In genomic region chr17:74987909-74988711, GRCh38 we compare ENCODE assay signal across 9 cellular contexts. TPM values are rescaled to one million over a fixed set of nuclear protein-coding genes. Genes with fewer than 3 reads are reported as not detected.
DNase-seq lines count a peak whose midpoint lies in the region; ATAC-seq, FAIRE-seq and TF ChIP-seq lines count a peak whose summit lies in the region.
"Had no signal": no experiment of that assay in that cellular context is flagged by ENCODE, and none has a peak within 500 bp of the region (broad histone marks: within the 10 kb centered on the region; RNA-seq: fewer than 3 reads in every experiment).

No MANE protein-coding gene starts in this region.

- H3K4me3 ChIP-seq in AG10803 (ENCODE audit: low read length) = peak overlapping the region; percentile 91
- peak overlapping the region; percentile 74 to 80 for H3K4me3 ChIP-seq in kidney (ENCODE audit: low read length in 2 of 2)
- peak overlapping the region; percentile 97 for H3K4me3 ChIP-seq in skeletal muscle satellite cell (ENCODE audit: low read length)

- H3K4me3 Mint-ChIP-seq in chondrocyte (ENCODE audit: unreplicated experiment) = peak overlapping the region; percentile 86

- intact Hi-C loops in kidney (cut with DNase I) = no loop called here

- H3K36me3 ChIP-seq in kidney (ENCODE audit: control insufficient read depth in 1 of 2, insufficient read depth in 2 of 2, low read length in 2 of 2) = no peaks in the 10 kb centered on the region
- H3K36me3 ChIP-seq in skeletal muscle satellite cell (ENCODE audit: insufficient read depth, low read length) = no peaks in the 10 kb centered on the region

- H3K27me3 Mint-ChIP-seq in chondrocyte (ENCODE audit: low read depth) = no peaks in the 10 kb centered on the region

- peaks cover 20 to 28% of the 10 kb centered on the region in 2 donors for H3K4me1 ChIP-seq in kidney (ENCODE audit: control insufficient read depth in 1 of 2, insufficient read depth in 1 of 2, low read depth in 1 of 2, low read length in 2 of 2)
- peaks cover 21% of the 10 kb centered on the region for H3K4me1 ChIP-seq in skeletal muscle satellite cell (ENCODE audit: control insufficient read depth, insufficient read depth, low read length)

- peak; percentile 29 for TF ChIP-seq CTCF in AG10803 (conservative IDR thresholded peaks at IDR 0.05; ENCODE audit: low read length)
- TF ChIP-seq CTCF in chondrocyte (IDR thresholded peaks at IDR 0.05) = peak; percentile 73
- TF ChIP-seq CTCF in kidney (IDR thresholded peaks at IDR 0.05; ENCODE audit: borderline replicate concordance, extremely low read depth, insufficient read depth) = peak; percentile 3

- no peaks in the 10 kb centered on the region for H3K27me3 ChIP-seq in skeletal muscle satellite cell (ENCODE audit: control insufficient read depth, insufficient read depth, low read length)

- peaks cover 5% of the 10 kb centered on the region for H3K36me3 Mint-ChIP-seq in chondrocyte (ENCODE audit: low read depth)

- H3K9me3 ChIP-seq in kidney (ENCODE audit: control insufficient read depth in 1 of 2, low read length in 2 of 2) (no peaks in the 10 kb centered on the region), skeletal muscle satellite cell (replicated peaks; ENCODE audit: low read length) (no peaks in the 10 kb centered on the region)

- peak overlapping the region; percentile 86 for H3K4me2 ChIP-seq in skeletal muscle satellite cell (ENCODE audit: low read length)

- H3K27ac ChIP-seq in kidney (ENCODE audit: low read depth in 2 of 2, low read length in 2 of 2) = peak overlapping the region; percentile 95 to 96

- peak; percentile 78 for DNase-seq in AG10803 (ENCODE audit: low read depth)
- DNase-seq in SK-MEL-5 (ENCODE audit: low read depth, low spot score) = peak; percentile 44
- DNase-seq in chondrocyte (ENCODE audit: low spot score) = peak; percentile 94
- peak; percentile 95 for DNase-seq in kidney
- no peak for DNase-seq in OCI-M1 (lab: John Stamatoyannopoulos, UW)

- peaks cover 43% of the 10 kb centered on the region for H3K4me1 Mint-ChIP-seq in chondrocyte (ENCODE audit: low read depth)

- in situ Hi-C loops in SK-MEL-5 (cut with HindIII; ENCODE audit: low pct_unique_long_range_greater_than_20kb, low sequenced_read_pairs) = no loop called here

- FAIRE-seq in kidney (lab: Jason Lieb, UNC) = no peak

- ATAC-seq in GM18868 (IDR thresholded peaks at IDR 0.05; ENCODE audit: unreplicated experiment) (peak; percentile 26), HG03196 (IDR thresholded peaks at IDR 0.05; ENCODE audit: unreplicated experiment) (peak; percentile 16)

- H3K9me3 Mint-ChIP-seq in chondrocyte (ENCODE audit: low read depth) = no peaks in the 10 kb centered on the region

- peak overlapping the region; percentile 81 to 92 for H3K9ac ChIP-seq in kidney (ENCODE audit: low read length in 2 of 2)
- peak overlapping the region; percentile 83 for H3K9ac ChIP-seq in skeletal muscle satellite cell (ENCODE audit: low read depth, low read length)

- peak overlapping the region; percentile 98 for H3K27ac Mint-ChIP-seq in chondrocyte (ENCODE audit: unreplicated experiment)

RNA-seq across cellular contexts. Expression of gene CDR2L, which starts 0.7 kb away (rescaled TPM):
- 3.2 and 3.9 TPM in 2 replicates for total RNA-seq in SK-MEL-5 (2014; rRNA removed; shearing (Covaris generic))
- 13.6 and 16.2 TPM in 2 replicates for polyA plus RNA-seq in SK-MEL-5 (2015; cell fraction: cytosol; rRNA removed)
- 5.7 and 8.4 TPM in 2 replicates for polyA plus RNA-seq in SK-MEL-5 (2015; cell fraction: nucleus; rRNA removed)
- total RNA-seq in chondrocyte (32.7 to 51.1 TPM (median 51.0 TPM) in 3 replicates), kidney (29.3 TPM)
- polyA plus RNA-seq in kidney (ENCODE audit: insufficient read depth, low read depth, low replicate concordance) = 12.5 TPM
- 17.5 and 21.8 TPM in 2 replicates for total RNA-seq in skeletal muscle satellite cell (2012; rRNA removed)

RNA-seq across cellular contexts. Expression of gene HID1, which starts 15.6 kb away (rescaled TPM):
- total RNA-seq in SK-MEL-5 (2014; rRNA removed; shearing (Covaris generic)) = 0.21 TPM in 1 of 2 replicates, not detected in the other
- polyA plus RNA-seq in SK-MEL-5 (2015; cell fraction: cytosol; rRNA removed) = 0.98 and 1.1 TPM in 2 replicates
- polyA plus RNA-seq in SK-MEL-5 (2015; cell fraction: nucleus; rRNA removed) = 3.1 and 6.3 TPM in 2 replicates
- 4.7 to 7.7 TPM (median 5.2 TPM) in 3 replicates for total RNA-seq in chondrocyte
- 32.6 TPM for total RNA-seq in kidney
- 13.6 TPM for polyA plus RNA-seq in kidney (ENCODE audit: insufficient read depth, low read depth, low replicate concordance)
- total RNA-seq in skeletal muscle satellite cell (2012; rRNA removed) = under 0.01 and 1.1 TPM in 2 replicates

RNA-seq across cellular contexts. Expression of gene MRPL58, which starts 24.4 kb away (rescaled TPM):
- total RNA-seq in SK-MEL-5 (2014; rRNA removed; shearing (Covaris generic)) = 92.6 and 96.0 TPM in 2 replicates
- 88.1 and 100 TPM in 2 replicates for polyA plus RNA-seq in SK-MEL-5 (2015; cell fraction: cytosol; rRNA removed)
- polyA plus RNA-seq in SK-MEL-5 (2015; cell fraction: nucleus; rRNA removed) = 29.4 and 30.9 TPM in 2 replicates
- total RNA-seq in chondrocyte (18.9 to 25.7 TPM (median 19.8 TPM) in 3 replicates), kidney (23.1 TPM)
- 84.5 TPM for polyA plus RNA-seq in kidney (ENCODE audit: insufficient read depth, low read depth, low replicate concordance)
- 36.7 and 49.9 TPM in 2 replicates for total RNA-seq in skeletal muscle satellite cell (2012; rRNA removed)

RNA-seq across cellular contexts. Expression of gene OTOP3, which starts 52.4 kb away (rescaled TPM):
- not detected in 2 replicates for total RNA-seq in SK-MEL-5 (2014; rRNA removed; shearing (Covaris generic))
- polyA plus RNA-seq in SK-MEL-5 (2015; cell fraction: cytosol; rRNA removed) = not detected in 2 replicates
- not detected in 2 replicates for polyA plus RNA-seq in SK-MEL-5 (2015; cell fraction: nucleus; rRNA removed)
- total RNA-seq in chondrocyte = not detected in 3 replicates
- total RNA-seq in kidney = not detected
- not detected for polyA plus RNA-seq in kidney (ENCODE audit: insufficient read depth, low read depth, low replicate concordance)
- not detected in 2 replicates for total RNA-seq in skeletal muscle satellite cell (2012; rRNA removed)
- total RNA-seq: T-helper 2 cell treated with Interferon-gamma antibody and Interleukin-4, amounts not matched to agents 100 ng/mL and 5 ng/mL, for 36 hours had no signal

RNA-seq across cellular contexts. Expression of gene ATP5PD, which starts 58.7 kb away (rescaled TPM):
- total RNA-seq in SK-MEL-5 (2014; rRNA removed; shearing (Covaris generic)) = 557 and 623 TPM in 2 replicates
- polyA plus RNA-seq in SK-MEL-5 (2015; cell fraction: cytosol; rRNA removed) = 298 and 430 TPM in 2 replicates
- 107 and 127 TPM in 2 replicates for polyA plus RNA-seq in SK-MEL-5 (2015; cell fraction: nucleus; rRNA removed)
- 178 to 185 TPM (median 183 TPM) in 3 replicates for total RNA-seq in chondrocyte
- 261 TPM for total RNA-seq in kidney
- polyA plus RNA-seq in kidney (ENCODE audit: insufficient read depth, low read depth, low replicate concordance) = 916 TPM
- 421 and 460 TPM in 2 replicates for total RNA-seq in skeletal muscle satellite cell (2012; rRNA removed)

Comparison
In these comparisons a context has a peak if more than half of its experiments do, and no peak if none do; other contexts are left out.
1. CTCF ChIP-seq: peak in every context shown above with its lines; median percentile 73 in chondrocyte; 29 in AG10803; 3 in kidney.